19 cellular contexts compared by ENCODE assay signal in genomic region chr20:39785252-39785917, GRCh38.
"Had no signal": no experiment of that assay in that cellular context is flagged by ENCODE, and none has a peak within 500 bp of the region (broad histone marks: within the 10 kb centered on the region; RNA-seq: fewer than 3 reads in every experiment).

No MANE protein-coding gene starts in this region.

- ATAC-seq: activated CD8-positive, alpha-beta T cell treated with anti-CD3 and anti-CD28 coated beads for 36 hours; activated naive CD8-positive, alpha-beta T cell treated with anti-CD3 and anti-CD28 coated beads, Interleukin-2, amount 50 U/mL, for 24 hours; heart left ventricle had no signal

- H3K36me3 ChIP-seq: heart left ventricle, neutrophil, prostate gland, suprapubic skin, WERI-Rb-1 had no signal

- H3K4me1 ChIP-seq: heart left ventricle, prostate gland, suprapubic skin had no signal

- H3K4me3 Mint-ChIP-seq: activated CD8-positive, alpha-beta T cell treated with anti-CD3 and anti-CD28 coated beads for 36 hours; activated naive CD8-positive, alpha-beta T cell treated with anti-CD3 and anti-CD28 coated beads, Interleukin-2, amount 50 U/mL, for 24 hours; activated T-helper 1 cell treated with anti-CD3 and anti-CD28 coated beads, Interleukin-12 subunit alpha, Interleukin-12 subunit beta, Interleukin-2, Interleukin-4 antibody, amounts not matched to agents 30 ng/mL and 10 ng/mL and 1 ng/mL, durations not matched to agents 14 hours and 24 hours and 36 hours; brain had no signal

- H3K9me3 ChIP-seq: neutrophil, prostate gland, suprapubic skin had no signal

- DNase-seq: activated CD4-positive, alpha-beta T cell treated with anti-CD3 and anti-CD28 coated beads for 4 hours; activated CD8-positive, alpha-beta memory T cell treated with anti-CD3 and anti-CD28 coated beads, Interleukin-2, amount 50 U/mL, for 48 hours; activated CD8-positive, alpha-beta T cell treated with anti-CD3 and anti-CD28 coated beads for 36 hours; activated naive CD4-positive, alpha-beta T cell treated with Interleukin-2 at 50 U/mL for 16 hours; activated naive CD8-positive, alpha-beta T cell treated with anti-CD3 and anti-CD28 coated beads, Interleukin-2, amount 50 U/mL, for 24 hours; effector memory CD4-positive, alpha-beta T cell; heart left ventricle; midbrain; stimulated activated CD4-positive, alpha-beta T cell treated with anti-CD3 and anti-CD28 coated beads, Interleukin-12 subunit alpha, Interleukin-12 subunit beta, amount 100 ng/mL, for 4 hours; stimulated activated naive CD4-positive, alpha-beta T cell treated with Interleukin-2 at 50 U/mL for 16 hours; T-helper 1 cell; WERI-Rb-1 had no signal

- H3K36me3 Mint-ChIP-seq: brain had no signal

- FAIRE-seq: frontal cortex, keratinocyte had no signal

- H3K27ac ChIP-seq: neutrophil, prostate gland, suprapubic skin, WERI-Rb-1 had no signal

- H3K4me1 Mint-ChIP-seq: activated naive CD8-positive, alpha-beta T cell treated with anti-CD3 and anti-CD28 coated beads, Interleukin-2, amount 50 U/mL, for 24 hours; brain had no signal

- H3K27me3 Mint-ChIP-seq: activated CD8-positive, alpha-beta T cell treated with anti-CD3 and anti-CD28 coated beads for 36 hours; activated naive CD8-positive, alpha-beta T cell treated with anti-CD3 and anti-CD28 coated beads, Interleukin-2, amount 50 U/mL, for 24 hours had no signal

- H3K27me3 ChIP-seq: heart left ventricle, neutrophil, suprapubic skin had no signal

- H3K4me3 ChIP-seq: heart left ventricle, prostate gland, suprapubic skin had no signal

- H3K27ac Mint-ChIP-seq: activated CD8-positive, alpha-beta T cell treated with anti-CD3 and anti-CD28 coated beads for 36 hours; activated naive CD8-positive, alpha-beta T cell treated with anti-CD3 and anti-CD28 coated beads, Interleukin-2, amount 50 U/mL, for 24 hours; activated T-helper 1 cell treated with anti-CD3 and anti-CD28 coated beads, Interleukin-12 subunit alpha, Interleukin-12 subunit beta, Interleukin-2, Interleukin-4 antibody, amounts not matched to agents 30 ng/mL and 10 ng/mL and 1 ng/mL, durations not matched to agents 14 hours and 24 hours and 36 hours; brain had no signal
